10 cellular contexts compared by ENCODE assay signal in genomic region chr14:89723930-89724915, GRCh38.
DNase-seq lines count a peak whose midpoint lies in the region; TF ChIP-seq lines count a peak whose summit lies in the region.
"Had no signal": no experiment of that assay in that cellular context is flagged by ENCODE, and none has a peak within 500 bp of the region (broad histone marks: within the 10 kb centered on the region; RNA-seq: fewer than 3 reads in every experiment).

No MANE protein-coding gene starts in this region.

- TF ChIP-seq EP300 in stomach (IDR thresholded peaks at IDR 0.05), result no peak

- H3K27ac Mint-ChIP-seq in T-helper 2 cell treated with Interferon-gamma antibody and Interleukin-4, amounts not matched to agents 5 μg/mL and 100 μg/mL, for 36 hours, result peak overlapping the region; percentile 93

- intact Hi-C loops in stomach (cut with DNase I; ENCODE audit: low total_unique reads), result no loop called here

- peak overlapping the region in 1 of 5 donors; percentile 5 for H3K27ac ChIP-seq in stomach

- H3K4me3 ChIP-seq in stomach, result peak overlapping the region in 3 of 4 donors; percentile 12 to 24 (median 13)

- H3K36me3 ChIP-seq in stomach, result no peaks in the 10 kb centered on the region

- peaks cover 0 to 33% (median 0%) of the 10 kb centered on the region in 4 donors for H3K4me1 ChIP-seq in stomach

- H3K4me1 Mint-ChIP-seq in T-helper 2 cell treated with Interferon-gamma antibody and Interleukin-4, amounts not matched to agents 5 μg/mL and 100 μg/mL, for 36 hours (ENCODE audit: low read depth), result peaks cover 71% of the 10 kb centered on the region

- H3K36me3 Mint-ChIP-seq in T-helper 2 cell treated with Interferon-gamma antibody and Interleukin-4, amounts not matched to agents 5 μg/mL and 100 μg/mL, for 36 hours (ENCODE audit: low read depth), result peaks cover 8% of the 10 kb centered on the region

- peak overlapping the region; percentile 82 for H3K4me3 Mint-ChIP-seq in T-helper 2 cell treated with Interferon-gamma antibody and Interleukin-4, amounts not matched to agents 5 μg/mL and 100 μg/mL, for 36 hours

- no peaks in the 10 kb centered on the region for H3K9me3 ChIP-seq in stomach

- H3K27me3 Mint-ChIP-seq in T-helper 2 cell treated with Interferon-gamma antibody and Interleukin-4, amounts not matched to agents 5 μg/mL and 100 μg/mL, for 36 hours (ENCODE audit: low read depth), result no peaks in the 10 kb centered on the region

- DNase-seq in NOMO-1 treated with DMSO at 0.1 percent for 48 hours (lab: John Stamatoyannopoulos, UW; ENCODE audit: unreplicated experiment) (peak; percentile 38), NOMO-1 treated with dmso at 0.1 percent for 144 hours (lab: John Stamatoyannopoulos, UW; ENCODE audit: unreplicated experiment) (no peak), germinal center (ENCODE audit: low spot score) (peak; percentile 36), stomach (no peak), epidermal melanocyte (ENCODE audit: insufficient read length, low spot score) (no peak), NCI-H1048 (lab: John Stamatoyannopoulos, UW) (no peak), erythroblast (lab: John Stamatoyannopoulos, UW) (no peak)
- DNase-seq in T-helper 2 cell treated with Interferon-gamma antibody and Interleukin-4, amounts not matched to agents 5 μg/mL and 100 μg/mL, for 36 hours (ENCODE audit: low spot score), result peak; percentile 32
- DNase-seq: Karpas-422, substantia nigra had no signal

- no peaks in the 10 kb centered on the region for H3K27me3 ChIP-seq in stomach

- no peak for TF ChIP-seq CTCF in stomach (IDR thresholded peaks at IDR 0.05)

- H3K9me3 Mint-ChIP-seq in T-helper 2 cell treated with Interferon-gamma antibody and Interleukin-4, amounts not matched to agents 5 μg/mL and 100 μg/mL, for 36 hours, result peaks cover 9% of the 10 kb centered on the region

- 46 to 73% (median 66%) methylated on average over 15 of the region's 15 CpGs for WGBS in stomach, 5 donors

- TF ChIP-seq POLR2A in stomach (IDR thresholded peaks at IDR 0.05), result no peak
- no peak for TF ChIP-seq POLR2A in erythroblast (IDR thresholded peaks at IDR 0.05; ENCODE audit: low read length)

Comparison
In these comparisons a context has a peak if more than half of its experiments do, and no peak if none do; other contexts are left out.
1. DNase-seq: peak in NOMO-1 treated with DMSO at 0.1 percent for 48 hours (single experiment), T-helper 2 cell treated with Interferon-gamma antibody and Interleukin-4, amounts not matched to agents 5 μg/mL and 100 μg/mL, for 36 hours (single experiment) and germinal center (single experiment); none in NOMO-1 treated with dmso at 0.1 percent for 144 hours (single experiment), stomach (single experiment), epidermal melanocyte (single experiment), NCI-H1048 (single experiment) and erythroblast (0 of 2).